Comparison of ENCODE assay signal across 38 cellular contexts in the genomic region with DNA sequence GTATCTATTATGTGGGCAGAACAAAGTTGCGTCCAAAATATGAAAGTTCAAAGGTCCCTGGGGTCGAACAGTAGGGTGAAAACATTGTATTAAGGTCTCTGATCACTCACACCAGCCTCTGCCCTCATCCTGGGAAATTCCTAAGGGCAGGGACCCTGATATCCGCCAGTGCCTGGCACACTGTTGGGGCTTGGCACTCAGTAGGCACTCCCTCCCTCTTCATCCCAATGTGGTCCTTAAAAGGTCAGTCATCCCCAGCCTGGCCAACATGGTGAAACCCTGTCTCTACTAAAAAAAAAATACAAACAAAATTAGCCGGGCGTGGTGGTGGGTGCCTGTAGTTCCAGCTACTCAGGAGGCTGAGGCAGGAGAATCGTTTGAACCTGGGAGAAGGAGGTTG. TPM values are rescaled to one million over a fixed set of nuclear protein-coding genes. Genes with fewer than 3 reads are reported as not detected.
"Had no signal": no experiment of that assay in that cellular context is flagged by ENCODE, and none has a peak within 500 bp of the region (broad histone marks: within the 10 kb centered on the region; RNA-seq: fewer than 3 reads in every experiment).

No MANE protein-coding gene starts in this region.

- ATAC-seq: activated CD8-positive, alpha-beta T cell treated with anti-CD3 and anti-CD28 coated beads for 36 hours; activated T-cell treated with anti-CD3 and anti-CD28 coated beads, Interleukin-2, amount 50 U/mL, for 4 hours; activated T-cell treated with anti-CD3 and anti-CD28 coated beads, Interleukin-2, amount 50 U/mL, for 72 hours; activated T-helper 17 cell treated with anti-CD3 and anti-CD28 coated beads, Interleukin-2, amount 50 U/mL, for 72 hours had no signal

- H3K4me3 Mint-ChIP-seq: activated B cell treated with CpG ODN at 0.5 μM for 24 hours; activated CD4-positive, alpha-beta memory T cell treated with anti-CD3 and anti-CD28 coated beads for 36 hours; activated CD4-positive, alpha-beta T cell treated with anti-CD3 and anti-CD28 coated beads, Interleukin-2, amount 10 ng/mL, durations not matched to agents 24 days and 14 days; activated CD8-positive, alpha-beta T cell treated with anti-CD3 and anti-CD28 coated beads for 36 hours; activated naive CD4-positive, alpha-beta T cell treated with anti-CD3 and anti-CD28 coated beads, Interleukin-2, amount 10 ng/mL, durations not matched to agents 7 days and 5 days; activated naive CD4-positive, alpha-beta T cell treated with anti-CD3 and anti-CD28 coated beads, Interleukin-2, amount 50 U/mL, for 24 hours; activated naive CD8-positive, alpha-beta T cell; activated T-cell treated with anti-CD3 and anti-CD28 coated beads, Interleukin-2, amount 50 U/mL, for 4 hours; activated T-cell treated with anti-CD3 and anti-CD28 coated beads, Interleukin-2, amount 50 U/mL, for 72 hours; activated T-helper 1 cell treated with anti-CD3 and anti-CD28 coated beads, Interleukin-12 subunit alpha, Interleukin-12 subunit beta, Interleukin-2, Interleukin-4 antibody, amounts not matched to agents 30 ng/mL and 10 ng/mL and 1 ng/mL, durations not matched to agents 14 hours and 24 hours and 36 hours; activated T-helper 17 cell treated with anti-CD3 and anti-CD28 coated beads, Interleukin-2, amount 50 U/mL, for 72 hours; brain; central memory CD8-positive, alpha-beta T cell; T-helper 1 cell treated with Interleukin-12 subunit alpha and Interleukin-12 subunit beta and Interleukin-4 antibody, amounts not matched to agents 30 μg/mL and 1 μg/mL, for 36 hours; T-helper 2 cell treated with Interferon-gamma antibody and Interleukin-4, amounts not matched to agents 5 μg/mL and 100 μg/mL, for 36 hours had no signal

- H3K27ac ChIP-seq: ascending aorta, cardiac muscle cell, VCaP had no signal

- H3K27ac Mint-ChIP-seq: activated B cell treated with CpG ODN at 0.5 μM for 24 hours; activated CD4-positive, alpha-beta memory T cell treated with anti-CD3 and anti-CD28 coated beads for 36 hours; activated CD4-positive, alpha-beta T cell treated with anti-CD3 and anti-CD28 coated beads, Interleukin-2, amount 10 ng/mL, durations not matched to agents 24 days and 14 days; activated CD8-positive, alpha-beta T cell treated with anti-CD3 and anti-CD28 coated beads for 36 hours; activated naive CD4-positive, alpha-beta T cell treated with anti-CD3 and anti-CD28 coated beads, Interleukin-2, amount 10 ng/mL, durations not matched to agents 7 days and 5 days; activated naive CD4-positive, alpha-beta T cell treated with anti-CD3 and anti-CD28 coated beads, Interleukin-2, amount 50 U/mL, for 24 hours; activated naive CD8-positive, alpha-beta T cell; activated T-cell treated with anti-CD3 and anti-CD28 coated beads, Interleukin-2, amount 50 U/mL, for 72 hours; activated T-helper 1 cell treated with anti-CD3 and anti-CD28 coated beads, Interleukin-12 subunit alpha, Interleukin-12 subunit beta, Interleukin-2, Interleukin-4 antibody, amounts not matched to agents 30 ng/mL and 10 ng/mL and 1 ng/mL, durations not matched to agents 14 hours and 24 hours and 36 hours; activated T-helper 17 cell treated with anti-CD3 and anti-CD28 coated beads, Interleukin-2, amount 50 U/mL, for 72 hours; T-helper 1 cell treated with Interleukin-12 subunit alpha and Interleukin-12 subunit beta and Interleukin-4 antibody, amounts not matched to agents 30 μg/mL and 1 μg/mL, for 36 hours; T-helper 2 cell treated with Interferon-gamma antibody and Interleukin-4, amounts not matched to agents 5 μg/mL and 100 μg/mL, for 36 hours had no signal

- H3K27me3 Mint-ChIP-seq: activated B cell treated with CpG ODN at 0.5 μM for 24 hours; activated CD4-positive, alpha-beta memory T cell treated with anti-CD3 and anti-CD28 coated beads for 36 hours; activated CD4-positive, alpha-beta T cell treated with anti-CD3 and anti-CD28 coated beads, Interleukin-2, amount 10 ng/mL, durations not matched to agents 24 days and 14 days; activated CD8-positive, alpha-beta T cell treated with anti-CD3 and anti-CD28 coated beads for 36 hours; activated naive CD4-positive, alpha-beta T cell treated with anti-CD3 and anti-CD28 coated beads, Interleukin-2, amount 10 ng/mL, durations not matched to agents 7 days and 5 days; activated naive CD4-positive, alpha-beta T cell treated with anti-CD3 and anti-CD28 coated beads, Interleukin-2, amount 50 U/mL, for 24 hours; activated naive CD8-positive, alpha-beta T cell; activated T-helper 17 cell treated with anti-CD3 and anti-CD28 coated beads, Interleukin-2, amount 50 U/mL, for 72 hours; brain; central memory CD8-positive, alpha-beta T cell had no signal

- H3K27me3 ChIP-seq: ascending aorta, cardiac muscle cell had no signal

- H3K9me3 ChIP-seq: ascending aorta had no signal

- H3K36me3 ChIP-seq: ascending aorta, cardiac muscle cell had no signal

- DNase-seq: activated B cell treated with CpG ODN at 0.5 μM for 24 hours; activated CD4-positive, alpha-beta memory T cell treated with anti-CD3 and anti-CD28 coated beads for 36 hours; activated CD4-positive, alpha-beta T cell treated with anti-CD3 and anti-CD28 coated beads for 4 hours; activated CD4-positive, alpha-beta T cell treated with anti-CD3 and anti-CD28 coated beads, Interleukin-2, amount 10 ng/mL, durations not matched to agents 24 days and 14 days; activated CD4-positive, alpha-beta T cell treated with anti-CD3 and anti-CD28 coated beads, Interleukin-2, amount 50 U/mL, for 1 hour; activated CD4-positive, alpha-beta T cell treated with anti-CD3 and anti-CD28 coated beads, Interleukin-2, amount 50 U/mL, for 4 hours; activated CD4-positive, CD25-positive, alpha-beta regulatory T cell treated with anti-CD3 and anti-CD28 coated beads, Interleukin-2, amount 50 U/mL, for 72 hours; activated CD8-positive, alpha-beta memory T cell treated with anti-CD3 and anti-CD28 coated beads, Interleukin-2, amount 50 U/mL, for 4 hours; activated CD8-positive, alpha-beta T cell treated with anti-CD3 and anti-CD28 coated beads for 36 hours; activated effector memory CD4-positive, alpha-beta T cell treated with Interleukin-2 at 50 U/mL for 16 hours; activated gamma-delta T cell; activated naive CD4-positive, alpha-beta T cell treated with anti-CD3 and anti-CD28 coated beads, Interleukin-2, amount 10 ng/mL, durations not matched to agents 7 days and 5 days; activated naive CD4-positive, alpha-beta T cell treated with Interleukin-2 at 50 U/mL for 16 hours; activated T-cell treated with anti-CD3 and anti-CD28 coated beads for 4 hours; activated T-cell treated with anti-CD3 and anti-CD28 coated beads, Interleukin-2, amount 50 U/mL, for 1 hour; activated T-cell treated with anti-CD3 and anti-CD28 coated beads, Interleukin-2, amount 50 U/mL, for 4 hours; activated T-cell treated with anti-CD3 and anti-CD28 coated beads, Interleukin-2, amount 50 U/mL, for 72 hours; amygdala; anterior cingulate cortex; caudate nucleus; cerebellar nuclear complex; T-helper 1 cell; T-helper 2 cell; T-helper 9 cell had no signal

- H3K4me3 ChIP-seq: ascending aorta, cardiac muscle cell had no signal

- H3K4me1 ChIP-seq: ascending aorta had no signal

- FAIRE-seq: bronchial epithelial cell, TTC549 had no signal

- H3K4me1 Mint-ChIP-seq: brain had no signal

- H3K9me3 Mint-ChIP-seq: activated B cell treated with CpG ODN at 0.5 μM for 24 hours; activated CD4-positive, alpha-beta memory T cell treated with anti-CD3 and anti-CD28 coated beads for 36 hours; activated CD4-positive, alpha-beta T cell treated with anti-CD3 and anti-CD28 coated beads, Interleukin-2, amount 10 ng/mL, durations not matched to agents 24 days and 14 days; activated CD8-positive, alpha-beta T cell treated with anti-CD3 and anti-CD28 coated beads for 36 hours; activated naive CD4-positive, alpha-beta T cell treated with anti-CD3 and anti-CD28 coated beads, Interleukin-2, amount 10 ng/mL, durations not matched to agents 7 days and 5 days; activated naive CD4-positive, alpha-beta T cell treated with anti-CD3 and anti-CD28 coated beads, Interleukin-2, amount 50 U/mL, for 24 hours; activated T-cell treated with anti-CD3 and anti-CD28 coated beads, Interleukin-2, amount 50 U/mL, for 4 hours; activated T-cell treated with anti-CD3 and anti-CD28 coated beads, Interleukin-2, amount 50 U/mL, for 72 hours; activated T-helper 1 cell treated with anti-CD3 and anti-CD28 coated beads, Interleukin-12 subunit alpha, Interleukin-12 subunit beta, Interleukin-2, Interleukin-4 antibody, amounts not matched to agents 30 ng/mL and 10 ng/mL and 1 ng/mL, durations not matched to agents 14 hours and 24 hours and 36 hours; activated T-helper 17 cell treated with anti-CD3 and anti-CD28 coated beads, Interleukin-2, amount 50 U/mL, for 72 hours; central memory CD8-positive, alpha-beta T cell; T-helper 1 cell treated with Interleukin-12 subunit alpha and Interleukin-12 subunit beta and Interleukin-4 antibody, amounts not matched to agents 30 μg/mL and 1 μg/mL, for 36 hours; T-helper 2 cell treated with Interferon-gamma antibody and Interleukin-4, amounts not matched to agents 5 μg/mL and 100 μg/mL, for 36 hours had no signal

RNA-seq across cellular contexts. Expression of gene RGN, which starts 59.9 kb away (rescaled TPM):
- total RNA-seq: activated CD4-positive, alpha-beta memory T cell treated with anti-CD3 and anti-CD28 coated beads for 36 hours; activated CD4-positive, alpha-beta T cell treated with anti-CD3 and anti-CD28 coated beads, Interleukin-2, amount 10 ng/mL, durations not matched to agents 24 days and 14 days; activated CD8-positive, alpha-beta memory T cell treated with anti-CD3 and anti-CD28 coated beads for 36 hours; activated CD8-positive, alpha-beta T cell treated with anti-CD3 and anti-CD28 coated beads for 36 hours; activated T-cell treated with anti-CD3 and anti-CD28 coated beads, Interleukin-2, amount 50 U/mL, for 72 hours; activated T-helper 1 cell treated with anti-CD3 and anti-CD28 coated beads, Interleukin-12 subunit alpha, Interleukin-12 subunit beta, Interleukin-2, Interleukin-4 antibody, amounts not matched to agents 30 ng/mL and 10 ng/mL and 1 ng/mL, durations not matched to agents 14 hours and 24 hours and 36 hours; activated T-helper 17 cell treated with anti-CD3 and anti-CD28 coated beads, Interleukin-2, amount 50 U/mL, for 72 hours; bronchial epithelial cell had no signal
